Comparison of ENCODE assay signal across 14 cellular contexts in genomic region chr2:65661980-65662653, GRCh38.
DNase-seq lines count a peak whose midpoint lies in the region; ATAC-seq and TF ChIP-seq lines count a peak whose summit lies in the region.
"Had no signal": no experiment of that assay in that cellular context is flagged by ENCODE, and none has a peak within 500 bp of the region (broad histone marks: within the 10 kb centered on the region; RNA-seq: fewer than 3 reads in every experiment).

No MANE protein-coding gene starts in this region.

- POLR2A ChIA-PET in PC-3 (lab: Charles Lee; ENCODE audit: unreplicated experiment), result interaction anchor here (0.7 kb wide), 1 partner anchor 23 kb away, joined by 3 read pairs; no protein-coding TSS in a partner anchor

- no peaks in the 10 kb centered on the region for H4K20me1 ChIP-seq in BLaER1
- no peaks in the 10 kb centered on the region for H4K20me1 ChIP-seq in PC-3 (ENCODE audit: low read length)

- H3K9me3 ChIP-seq in BLaER1, result peaks cover 11% of the 10 kb centered on the region
- H3K9me3 ChIP-seq in PC-3 (ENCODE audit: low read length), result no peaks in the 10 kb centered on the region

- intact Hi-C loops in PC-3 (cut with micrococcal nuclease), result loop anchor here (1.0 to 2.0 kb wide), 2 partner anchors 50 to 67 kb away; no protein-coding TSS in a partner anchor

- CTCF ChIA-PET in PC-3 (lab: Charles Lee), result interaction anchor here (0.5 to 0.6 kb wide), 2 partner anchors 27 to 42 kb away, joined by 3 to 4 read pairs; no protein-coding TSS in a partner anchor

- H3K9ac ChIP-seq in BLaER1, result no peak overlapping the region
- peak overlapping the region; percentile 37 for H3K9ac ChIP-seq in PC-3 (ENCODE audit: low read length)
- no peak overlapping the region for H3K9ac ChIP-seq in rectal smooth muscle tissue (ENCODE audit: low read length)

- no peaks in the 10 kb centered on the region for H3F3A ChIP-seq in PC-3 (ENCODE audit: low read length, unreplicated experiment)

- BruUV-seq in PC-3 (replicated peaks; lab: Mats Ljungman, UMichigan), result TSS peak; percentile 84

- H3K4me3 ChIP-seq in BLaER1 (peak overlapping the region; percentile 39; the same call in 1 of the 2 replicates), PC-3 (ENCODE audit: low read length) (peak overlapping the region; percentile 55), rectal smooth muscle tissue (ENCODE audit: low read length) (peak overlapping the region; percentile 25)

- peak overlapping the region; percentile 69 for H3K4me2 ChIP-seq in BLaER1
- peak overlapping the region; percentile 78 for H3K4me2 ChIP-seq in PC-3 (ENCODE audit: low read length)

- no peaks in the 10 kb centered on the region for H3K79me2 ChIP-seq in PC-3 (ENCODE audit: low read length)

- H3K27me3 ChIP-seq in BLaER1 (no peaks in the 10 kb centered on the region; the same call in 1 of the 2 replicates), PC-3 (ENCODE audit: low read length) (no peaks in the 10 kb centered on the region), rectal smooth muscle tissue (ENCODE audit: control insufficient read depth, insufficient read depth, low read length) (no peaks in the 10 kb centered on the region)

- TF ChIP-seq CTCF in PC-3 (conservative IDR thresholded peaks at IDR 0.05; ENCODE audit: low read depth, low read length), result no peak

- no peak overlapping the region for H3K27ac ChIP-seq in BLaER1
- H3K27ac ChIP-seq in PC-3 (ENCODE audit: low read length), result peak overlapping the region; percentile 78
- peak overlapping the region; percentile 55 for H3K27ac ChIP-seq in rectal smooth muscle tissue (ENCODE audit: low read depth, low read length)
- no peak overlapping the region for H3K27ac ChIP-seq in caudate nucleus (ENCODE audit: low read depth, low read length)

- peaks cover 17% of the 10 kb centered on the region for H3K4me1 ChIP-seq in BLaER1
- H3K4me1 ChIP-seq in PC-3 (ENCODE audit: insufficient read depth, low read length), result peaks cover 38% of the 10 kb centered on the region
- H3K4me1 ChIP-seq in rectal smooth muscle tissue (ENCODE audit: control insufficient read depth, insufficient read depth, low read length), result peaks cover 18% of the 10 kb centered on the region

- DNase-seq in PC-3 (peak; percentile 52), fibroblast of gingiva (ENCODE audit: low read depth) (peak; percentile 25), NCI-H2107 treated with DMSO at 0.1 percent for 48 hours (lab: John Stamatoyannopoulos, UW; ENCODE audit: unreplicated experiment) (no peak), NCI-H1436 (lab: John Stamatoyannopoulos, UW) (no peak), caudate nucleus (lab: John Stamatoyannopoulos, UW) (no peak), NCI-H345 (lab: John Stamatoyannopoulos, UW) (no peak)
- DNase-seq: activated CD8-positive, alpha-beta memory T cell treated with anti-CD3 and anti-CD28 coated beads, Interleukin-2, amount 50 U/mL, for 4 hours; activated naive CD8-positive, alpha-beta T cell treated with anti-CD3 and anti-CD28 coated beads, Interleukin-2, amount 10 ng/mL, durations not matched to agents 7 days and 5 days; NCI-H1105 treated with DMSO at 0.1 percent for 48 hours; NCI-H510A treated with DMSO at 0.1 percent for 48 hours; SHP77 treated with DMSO at 0.1 percent for 48 hours; stimulated activated CD8-positive, alpha-beta memory T cell treated with anti-CD3 and anti-CD28 coated beads, Interleukin-4, amount 100 ng/mL, for 48 hours had no signal

- no peaks in the 10 kb centered on the region for H3K9me2 ChIP-seq in PC-3 (replicated peaks; ENCODE audit: low read length)

- peak overlapping the region; percentile 35 for H2AFZ ChIP-seq in PC-3 (ENCODE audit: low read length)

- H3K36me3 ChIP-seq in BLaER1 (no peaks in the 10 kb centered on the region), PC-3 (ENCODE audit: low read depth, low read length) (no peaks in the 10 kb centered on the region), rectal smooth muscle tissue (ENCODE audit: control insufficient read depth, insufficient read depth, low read length) (no peaks in the 10 kb centered on the region)

- peak; percentile 64 for ATAC-seq in PC-3

Comparison
In these comparisons a context has a peak if more than half of its experiments do, and no peak if none do; other contexts are left out.
1. H3K27ac ChIP-seq: peak in PC-3 (single experiment) and rectal smooth muscle tissue (single experiment); none in BLaER1 (single experiment) and caudate nucleus (single experiment).
2. DNase-seq: peak in PC-3 (single experiment) and fibroblast of gingiva (single experiment); none in NCI-H2107 treated with DMSO at 0.1 percent for 48 hours (single experiment), NCI-H1436 (single experiment), caudate nucleus (0 of 61) and NCI-H345 (single experiment).
3. Peak in every context shown above with its lines, with median percentiles within 50 percentile points of each other: H3K4me3 ChIP-seq.